12 cellular contexts compared by ENCODE assay signal in the genomic region with DNA sequence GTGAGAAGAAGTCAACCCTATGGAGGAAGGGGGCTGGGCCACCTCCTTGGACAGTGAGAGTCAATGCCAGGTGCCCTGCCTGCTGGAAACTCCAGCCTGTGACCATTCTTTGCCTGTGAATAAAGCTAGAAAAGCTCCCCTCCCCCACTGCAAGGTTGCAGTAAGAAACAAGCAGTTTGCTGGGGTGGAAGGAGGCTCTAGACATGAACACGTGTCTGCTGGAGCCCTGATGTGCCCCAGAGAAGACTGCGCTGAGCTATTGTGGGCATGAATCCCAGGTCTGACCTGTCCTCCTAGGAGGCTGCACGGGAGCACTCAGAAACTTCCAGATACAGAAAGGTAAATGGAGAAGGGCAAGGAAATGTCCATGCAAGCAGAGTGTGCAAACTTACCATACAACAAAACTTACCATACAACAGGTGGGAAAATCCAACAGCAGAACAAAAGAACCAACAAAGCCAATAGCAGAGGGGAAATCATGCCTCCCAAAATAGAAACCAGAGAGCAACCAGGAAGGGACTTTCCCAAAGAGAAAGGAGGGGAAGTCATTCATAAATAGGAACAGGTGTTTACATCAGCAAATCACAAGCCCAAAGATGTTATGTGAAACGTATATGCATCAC.
DNase-seq lines count a peak whose midpoint lies in the region; ATAC-seq, FAIRE-seq and TF ChIP-seq lines count a peak whose summit lies in the region.
"Had no signal": no experiment of that assay in that cellular context is flagged by ENCODE, and none has a peak within 500 bp of the region (broad histone marks: within the 10 kb centered on the region; RNA-seq: fewer than 3 reads in every experiment).

No MANE protein-coding gene starts in this region.

- peak overlapping the region; percentile 51 for H3K27ac Mint-ChIP-seq in activated naive CD4-positive, alpha-beta T cell treated with anti-CD3 and anti-CD28 coated beads for 36 hours
- H3K27ac Mint-ChIP-seq in stimulated activated naive CD8-positive, alpha-beta T cell treated with anti-CD3 and anti-CD28 coated beads, Interleukin-15, amount 100 ng/mL, for 72 hours = peak overlapping the region; percentile 23 to 80
- H3K27ac Mint-ChIP-seq in MCF 10A (ENCODE audit: low read depth, unreplicated experiment) = no peak overlapping the region

- peak; percentile 53 for DNase-seq in activated naive CD4-positive, alpha-beta T cell treated with anti-CD3 and anti-CD28 coated beads for 36 hours
- DNase-seq in activated naive CD4-positive, alpha-beta T cell treated with Interleukin-2 at 50 U/mL for 16 hours = no peak
- DNase-seq in stimulated activated naive CD8-positive, alpha-beta T cell treated with anti-CD3 and anti-CD28 coated beads, Interleukin-15, amount 100 ng/mL, for 72 hours = peak in 1 of 2 donors; percentile 13
- no peak for DNase-seq in MCF 10A (ENCODE audit: unreplicated experiment)
- DNase-seq in NCI-H1105 treated with DMSO at 0.1 percent for 48 hours (lab: John Stamatoyannopoulos, UW) = no peak
- no peak for DNase-seq in HTR-8/SVneo (ENCODE audit: insufficient read length, low spot score)
- DNase-seq: amniotic stem cell; GM23248; NCI-H1436; stimulated activated CD4-positive, alpha-beta T cell treated with anti-CD3 and anti-CD28 coated beads, Interleukin-1b, Interleukin-23, amount 100 ng/mL, for 48 hours had no signal

- POLR2A ChIA-PET in MCF 10A (lab: Yijun Ruan, JAX) = no interaction called here

- peak overlapping the region; percentile 1 for H3K4me3 Mint-ChIP-seq in activated naive CD4-positive, alpha-beta T cell treated with anti-CD3 and anti-CD28 coated beads for 36 hours
- peak overlapping the region; percentile 51 to 53 for H3K4me3 Mint-ChIP-seq in stimulated activated naive CD8-positive, alpha-beta T cell treated with anti-CD3 and anti-CD28 coated beads, Interleukin-15, amount 100 ng/mL, for 72 hours
- H3K4me3 Mint-ChIP-seq in MCF 10A (ENCODE audit: unreplicated experiment) = no peak overlapping the region

- H3K9me3 Mint-ChIP-seq in activated naive CD4-positive, alpha-beta T cell treated with anti-CD3 and anti-CD28 coated beads for 36 hours = peaks cover 5% of the 10 kb centered on the region
- peaks cover 18 to 19% of the 10 kb centered on the region in 2 donors for H3K9me3 Mint-ChIP-seq in stimulated activated naive CD8-positive, alpha-beta T cell treated with anti-CD3 and anti-CD28 coated beads, Interleukin-15, amount 100 ng/mL, for 72 hours
- H3K9me3 Mint-ChIP-seq in MCF 10A (ENCODE audit: unreplicated experiment) = no peaks in the 10 kb centered on the region

- peak; percentile 67 for ATAC-seq in GM21786 (IDR thresholded peaks at IDR 0.05; ENCODE audit: unreplicated experiment)
- ATAC-seq in HG03565 (IDR thresholded peaks at IDR 0.05; ENCODE audit: unreplicated experiment) = peak; percentile 56
- peak; percentile 85 for ATAC-seq in stimulated activated naive CD8-positive, alpha-beta T cell treated with anti-CD3 and anti-CD28 coated beads, Interleukin-15, amount 100 ng/mL, for 72 hours

- intact Hi-C loops in activated naive CD4-positive, alpha-beta T cell treated with anti-CD3 and anti-CD28 coated beads for 36 hours (cut with micrococcal nuclease) = loop anchor here (1.0 to 5.0 kb wide), 5 partner anchors 10 to 176 kb away; no protein-coding TSS in a partner anchor
- intact Hi-C loops in MCF 10A (cut with micrococcal nuclease) = no loop called here

- H3K27me3 Mint-ChIP-seq in activated naive CD4-positive, alpha-beta T cell treated with anti-CD3 and anti-CD28 coated beads for 36 hours (ENCODE audit: low read depth) = no peaks in the 10 kb centered on the region
- peaks cover 7% of the 10 kb centered on the region for H3K27me3 Mint-ChIP-seq in stimulated activated naive CD8-positive, alpha-beta T cell treated with anti-CD3 and anti-CD28 coated beads, Interleukin-15, amount 100 ng/mL, for 72 hours
- no peaks in the 10 kb centered on the region for H3K27me3 Mint-ChIP-seq in MCF 10A (ENCODE audit: insufficient read depth, unreplicated experiment)

- CTCF ChIA-PET in activated naive CD4-positive, alpha-beta T cell treated with anti-CD3 and anti-CD28 coated beads for 36 hours (lab: Charles Lee) = interaction anchor here (1.1 kb wide), 1 partner anchor 23 kb away, joined by 3 read pairs; no protein-coding TSS in a partner anchor
- CTCF ChIA-PET in MCF 10A (lab: Yijun Ruan, JAX) = interaction anchor here (0.6 to 1.2 kb wide), 2 partner anchors 19 to 24 kb away, joined by 3 to 10 read pairs; no protein-coding TSS in a partner anchor

- H3K4me1 Mint-ChIP-seq in activated naive CD4-positive, alpha-beta T cell treated with anti-CD3 and anti-CD28 coated beads for 36 hours (ENCODE audit: low read depth) = peaks cover 25% of the 10 kb centered on the region
- peaks cover 29% of the 10 kb centered on the region for H3K4me1 Mint-ChIP-seq in stimulated activated naive CD8-positive, alpha-beta T cell treated with anti-CD3 and anti-CD28 coated beads, Interleukin-15, amount 100 ng/mL, for 72 hours
- peaks cover 14% of the 10 kb centered on the region for H3K4me1 Mint-ChIP-seq in MCF 10A (ENCODE audit: insufficient read depth, unreplicated experiment)

- no peak for FAIRE-seq in HTR-8/SVneo (lab: Jason Lieb, UNC)

- no peaks in the 10 kb centered on the region for H3K36me3 Mint-ChIP-seq in activated naive CD4-positive, alpha-beta T cell treated with anti-CD3 and anti-CD28 coated beads for 36 hours (ENCODE audit: low read depth)
- no peaks in the 10 kb centered on the region for H3K36me3 Mint-ChIP-seq in MCF 10A (ENCODE audit: insufficient read depth, unreplicated experiment)

- BruUV-seq in MCF 10A (replicated peaks; lab: Mats Ljungman, UMichigan) = no TSS peak

- no peak for TF ChIP-seq CTCF in MCF 10A (IDR thresholded peaks at IDR 0.05; ENCODE audit: unreplicated experiment)
